Comparison of ENCODE assay signal across 21 cellular contexts in the genomic region with DNA sequence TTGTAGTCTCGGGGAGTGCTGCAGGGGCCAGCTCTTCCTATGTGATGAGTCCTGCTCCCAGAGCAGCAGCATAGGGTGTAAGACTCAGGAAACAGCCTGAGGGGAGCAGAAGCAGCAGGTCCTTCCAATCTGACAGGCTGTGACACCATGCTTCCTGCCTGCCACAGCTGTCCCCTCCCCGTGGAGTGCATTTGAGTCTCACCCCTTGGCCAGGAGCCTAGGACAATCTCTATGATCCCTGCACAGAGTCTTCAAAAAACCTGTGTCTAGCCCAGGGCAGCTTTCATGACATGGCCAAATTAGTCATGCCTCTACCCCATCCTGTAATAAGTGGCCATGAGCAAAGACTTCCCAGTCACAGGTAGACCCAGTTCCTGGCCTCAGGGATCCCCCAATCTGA. TPM values are rescaled to one million over a fixed set of nuclear protein-coding genes. Genes with fewer than 3 reads are reported as not detected.
DNase-seq lines count a peak whose midpoint lies in the region; ATAC-seq and TF ChIP-seq lines count a peak whose summit lies in the region.
"Had no signal": no experiment of that assay in that cellular context is flagged by ENCODE, and none has a peak within 500 bp of the region (broad histone marks: within the 10 kb centered on the region; RNA-seq: fewer than 3 reads in every experiment).

No MANE protein-coding gene starts in this region.

- TF ChIP-seq POLR2A in gastrocnemius medialis (IDR thresholded peaks at IDR 0.05) = no peak

- ATAC-seq in esophagus mucosa (peak; percentile 69), gastrocnemius medialis (peak; percentile 12 to 18), GM18870 (IDR thresholded peaks at IDR 0.05; ENCODE audit: unreplicated experiment) (no peak)
- ATAC-seq: CD8-positive, alpha-beta T cell; GM12878; GM23338; HCT116 had no signal

- no peak overlapping the region for H3K4me3 ChIP-seq in gastrocnemius medialis
- H3K4me3 ChIP-seq: GM12878, GM23338 had no signal

- TF ChIP-seq CTCF in gastrocnemius medialis (IDR thresholded peaks at IDR 0.05 in 4 of 5, conservative IDR thresholded peaks at IDR 0.05 in 1 of 5) = no peak

- peak overlapping the region in 1 of 4 donors; percentile 37 for H3K27ac ChIP-seq in gastrocnemius medialis
- H3K27ac ChIP-seq: C4-2B had no signal

- in situ Hi-C loops in gastrocnemius medialis (cut with MboI; ENCODE audit: low sequenced_read_pairs in 4 of 4) = no loop called here

- no peaks in the 10 kb centered on the region for H3K9me3 ChIP-seq in gastrocnemius medialis
- H3K9me3 ChIP-seq: Caco-2 had no signal

- H3K27me3 ChIP-seq in gastrocnemius medialis = no peaks in the 10 kb centered on the region

- peaks cover 25 to 43% of the 10 kb centered on the region in 2 donors for H3K4me1 ChIP-seq in gastrocnemius medialis
- H3K4me1 ChIP-seq: Caco-2 had no signal

- intact Hi-C loops in gastrocnemius medialis (cut with DNase I; ENCODE audit: low total_unique reads) = no loop called here

- H3K36me3 ChIP-seq in gastrocnemius medialis = no peaks in the 10 kb centered on the region

- DNase-seq in ELF-1 (ENCODE audit: low read depth, low spot score) (peak; percentile 4), NCI-H69 (lab: John Stamatoyannopoulos, UW) (peak; percentile 50), gastrocnemius medialis (no peak), OCI-M2 (lab: John Stamatoyannopoulos, UW; ENCODE audit: unreplicated experiment) (no peak), occipital lobe (lab: John Stamatoyannopoulos, UW) (no peak)
- no peak for DNase-seq in activated naive CD4-positive, alpha-beta T cell treated with Interleukin-2 at 50 U/mL for 16 hours
- DNase-seq: Caco-2; CD4-positive, CD25-positive, alpha-beta regulatory T cell; CD8-positive, alpha-beta T cell; DMS153; DND-41; GDM1; H9 had no signal

RNA-seq across cellular contexts. Expression of a gene that starts 23.1 kb away (rescaled TPM):
- total RNA-seq in esophagus mucosa (0.32 TPM), gastrocnemius medialis (not detected), occipital lobe (20.6 TPM)
- total RNA-seq: A172; Caco-2; CD4-positive, CD25-positive, alpha-beta regulatory T cell; GM12878; H4 had no signal

Comparison
In these comparisons a context has a peak if more than half of its experiments do, and no peak if none do; other contexts are left out.
1. DNase-seq: peak in ELF-1 (single experiment) and NCI-H69 (single experiment); none in gastrocnemius medialis (0 of 2), OCI-M2 (single experiment), activated naive CD4-positive, alpha-beta T cell treated with Interleukin-2 at 50 U/mL for 16 hours (single experiment) and occipital lobe (single experiment).
2. RNA of a gene that starts 23.1 kb away (total RNA-seq): 20.6 TPM in occipital lobe (single experiment); 0.32 TPM in esophagus mucosa (single experiment) and not detected in gastrocnemius medialis; every median in the first group is over 10 times any median in the second.